ENCODE assay signal across 8 cellular contexts in the genomic region with DNA sequence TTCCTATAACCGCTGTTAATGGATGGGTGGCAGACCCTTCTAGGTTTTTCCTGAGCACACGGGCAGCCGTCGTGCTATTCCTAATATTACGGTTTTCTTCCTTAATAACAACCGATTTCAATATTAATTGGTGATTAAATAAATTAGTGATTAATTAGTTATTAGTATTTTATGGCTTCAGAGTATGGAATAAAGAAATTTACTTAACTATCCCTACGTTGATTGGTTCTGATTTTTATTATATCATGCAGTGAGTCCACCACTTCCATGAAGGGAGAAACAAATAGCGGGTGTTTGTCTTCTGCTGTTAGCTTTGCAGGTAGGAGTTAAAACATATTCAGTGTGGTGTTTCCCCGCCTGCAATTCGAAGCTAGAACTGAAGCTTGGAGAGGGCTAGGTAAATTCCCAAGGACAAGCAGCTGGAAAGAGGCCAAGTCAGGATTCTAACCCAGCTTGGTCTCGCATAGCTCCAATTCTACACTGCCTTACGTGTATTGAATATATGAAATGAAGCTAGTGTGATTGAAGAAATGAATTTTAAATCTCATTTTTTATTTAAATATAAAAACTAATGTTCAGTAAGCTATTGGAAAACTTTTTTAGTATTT. TPM values are rescaled to one million over a fixed set of nuclear protein-coding genes. Genes with fewer than 3 reads are reported as not detected.
DNase-seq lines count a peak whose midpoint lies in the region; ATAC-seq, FAIRE-seq and TF ChIP-seq lines count a peak whose summit lies in the region.

No MANE protein-coding gene starts in this region.

- no peaks in the 10 kb centered on the region for H3K9me3 ChIP-seq in liver (ENCODE audit: control insufficient read depth in 4 of 4, low read length in 3 of 4)

- H3K4me1 ChIP-seq in liver (ENCODE audit: control insufficient read depth in 4 of 4, insufficient read depth in 4 of 4, low read length in 3 of 4) = peaks cover 10 to 19% (median 15%) of the 10 kb centered on the region in 4 donors

- no peaks in the 10 kb centered on the region for H3K27me3 Mint-ChIP-seq in central memory CD8-positive, alpha-beta T cell

- peaks cover 38% of the 10 kb centered on the region for H3K4me1 Mint-ChIP-seq in central memory CD8-positive, alpha-beta T cell

- H3K27ac ChIP-seq in liver (ENCODE audit: low read depth in 1 of 2, low read length in 2 of 2) = peak overlapping the region; percentile 99

- WGBS in liver = 9% methylated on average over 12 of the region's 12 CpGs

- H3K9ac ChIP-seq in liver (ENCODE audit: low read depth in 1 of 2, low read length in 2 of 2) = peak overlapping the region; percentile 95 to 99

- H3K36me3 Mint-ChIP-seq in central memory CD8-positive, alpha-beta T cell (ENCODE audit: insufficient read depth) = peaks cover 18% of the 10 kb centered on the region

- FAIRE-seq in GM19239 (lab: Jason Lieb, UNC) = peak; percentile 18

- peak overlapping the region; percentile 71 to 99 (median 95) for H3K4me3 ChIP-seq in liver (ENCODE audit: low read depth in 1 of 3, low read length in 3 of 3)

- TF ChIP-seq RAD21 in liver (IDR thresholded peaks at IDR 0.05) = no peak

- no peak for DNase-seq in GM19239 (ENCODE audit: insufficient read length, low spot score)
- DNase-seq in NCI-H748 treated with DMSO at 0.1 percent for 48 hours (lab: John Stamatoyannopoulos, UW) = peak; percentile 3
- DNase-seq in central memory CD8-positive, alpha-beta T cell (ENCODE audit: low spot score in 2 of 2) = no peak
- DNase-seq in superior temporal gyrus (ENCODE audit: extremely low spot score) = peak; percentile 18
- no peak for DNase-seq in activated gamma-delta T cell (lab: John Stamatoyannopoulos, UW)
- no peak for DNase-seq in occipital lobe (lab: John Stamatoyannopoulos, UW)

- H3K27me3 ChIP-seq in liver (ENCODE audit: control insufficient read depth in 4 of 4, insufficient read depth in 4 of 4, low read length in 3 of 4) = no peaks in the 10 kb centered on the region

- no peak for TF ChIP-seq CTCF in liver (IDR thresholded peaks at IDR 0.05; ENCODE audit: low read depth, low read length, missing input control)

- no peaks in the 10 kb centered on the region for H3K9me3 Mint-ChIP-seq in central memory CD8-positive, alpha-beta T cell

- ATAC-seq in central memory CD8-positive, alpha-beta T cell (replicated peaks; ENCODE audit: extremely low read depth, poor library complexity, severe bottlenecking) = no peak
- no peak for ATAC-seq in GM18873 (IDR thresholded peaks at IDR 0.05; ENCODE audit: low FRiP score, unreplicated experiment)

- no peaks in the 10 kb centered on the region for H3K36me3 ChIP-seq in liver (ENCODE audit: control insufficient read depth in 4 of 4, insufficient read depth in 3 of 4, low read depth in 1 of 4, low read length in 3 of 4)

- H3K27ac Mint-ChIP-seq in central memory CD8-positive, alpha-beta T cell (ENCODE audit: low read depth) = peak overlapping the region; percentile 99

- peak overlapping the region; percentile 99 for H3K4me3 Mint-ChIP-seq in central memory CD8-positive, alpha-beta T cell

TF ChIP-seq in liver, 16 proteins besides CTCF, POLR2A, EP300 and RAD21:
- TF ChIP-seq TAF1 (conservative IDR thresholded peaks at IDR 0.05) (no peak), GABPA (IDR thresholded peaks at IDR 0.05 in 1 of 2, conservative IDR thresholded peaks at IDR 0.05 in 1 of 2) (no peak), YY1 (IDR thresholded peaks at IDR 0.05) (no peak), RXRA (IDR thresholded peaks at IDR 0.05) (no peak), FOXA2 (IDR thresholded peaks at IDR 0.05) (no peak), FOXA1 (IDR thresholded peaks at IDR 0.05) (no peak), EGR1 (IDR thresholded peaks at IDR 0.05; ENCODE audit: low read depth in 2 of 2) (no peak), NR2F2 (IDR thresholded peaks at IDR 0.05) (no peak)
- TF ChIP-seq, protein P1, sequence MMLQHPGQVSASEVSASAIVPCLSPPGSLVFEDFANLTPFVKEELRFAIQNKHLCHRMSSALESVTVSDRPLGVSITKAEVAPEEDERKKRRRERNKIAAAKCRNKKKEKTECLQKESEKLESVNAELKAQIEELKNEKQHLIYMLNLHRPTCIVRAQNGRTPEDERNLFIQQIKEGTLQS (IDR thresholded peaks at IDR 0.05) = no peak
- TF ChIP-seq, protein P2, sequence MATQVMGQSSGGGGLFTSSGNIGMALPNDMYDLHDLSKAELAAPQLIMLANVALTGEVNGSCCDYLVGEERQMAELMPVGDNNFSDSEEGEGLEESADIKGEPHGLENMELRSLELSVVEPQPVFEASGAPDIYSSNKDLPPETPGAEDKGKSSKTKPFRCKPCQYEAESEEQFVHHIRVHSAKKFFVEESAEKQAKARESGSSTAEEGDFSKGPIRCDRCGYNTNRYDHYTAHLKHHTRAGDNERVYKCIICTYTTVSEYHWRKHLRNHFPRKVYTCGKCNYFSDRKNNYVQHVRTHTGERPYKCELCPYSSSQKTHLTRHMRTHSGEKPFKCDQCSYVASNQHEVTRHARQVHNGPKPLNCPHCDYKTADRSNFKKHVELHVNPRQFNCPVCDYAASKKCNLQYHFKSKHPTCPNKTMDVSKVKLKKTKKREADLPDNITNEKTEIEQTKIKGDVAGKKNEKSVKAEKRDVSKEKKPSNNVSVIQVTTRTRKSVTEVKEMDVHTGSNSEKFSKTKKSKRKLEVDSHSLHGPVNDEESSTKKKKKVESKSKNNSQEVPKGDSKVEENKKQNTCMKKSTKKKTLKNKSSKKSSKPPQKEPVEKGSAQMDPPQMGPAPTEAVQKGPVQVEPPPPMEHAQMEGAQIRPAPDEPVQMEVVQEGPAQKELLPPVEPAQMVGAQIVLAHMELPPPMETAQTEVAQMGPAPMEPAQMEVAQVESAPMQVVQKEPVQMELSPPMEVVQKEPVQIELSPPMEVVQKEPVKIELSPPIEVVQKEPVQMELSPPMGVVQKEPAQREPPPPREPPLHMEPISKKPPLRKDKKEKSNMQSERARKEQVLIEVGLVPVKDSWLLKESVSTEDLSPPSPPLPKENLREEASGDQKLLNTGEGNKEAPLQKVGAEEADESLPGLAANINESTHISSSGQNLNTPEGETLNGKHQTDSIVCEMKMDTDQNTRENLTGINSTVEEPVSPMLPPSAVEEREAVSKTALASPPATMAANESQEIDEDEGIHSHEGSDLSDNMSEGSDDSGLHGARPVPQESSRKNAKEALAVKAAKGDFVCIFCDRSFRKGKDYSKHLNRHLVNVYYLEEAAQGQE (IDR thresholded peaks at IDR 0.05) = no peak
- TF ChIP-seq, protein P3, sequence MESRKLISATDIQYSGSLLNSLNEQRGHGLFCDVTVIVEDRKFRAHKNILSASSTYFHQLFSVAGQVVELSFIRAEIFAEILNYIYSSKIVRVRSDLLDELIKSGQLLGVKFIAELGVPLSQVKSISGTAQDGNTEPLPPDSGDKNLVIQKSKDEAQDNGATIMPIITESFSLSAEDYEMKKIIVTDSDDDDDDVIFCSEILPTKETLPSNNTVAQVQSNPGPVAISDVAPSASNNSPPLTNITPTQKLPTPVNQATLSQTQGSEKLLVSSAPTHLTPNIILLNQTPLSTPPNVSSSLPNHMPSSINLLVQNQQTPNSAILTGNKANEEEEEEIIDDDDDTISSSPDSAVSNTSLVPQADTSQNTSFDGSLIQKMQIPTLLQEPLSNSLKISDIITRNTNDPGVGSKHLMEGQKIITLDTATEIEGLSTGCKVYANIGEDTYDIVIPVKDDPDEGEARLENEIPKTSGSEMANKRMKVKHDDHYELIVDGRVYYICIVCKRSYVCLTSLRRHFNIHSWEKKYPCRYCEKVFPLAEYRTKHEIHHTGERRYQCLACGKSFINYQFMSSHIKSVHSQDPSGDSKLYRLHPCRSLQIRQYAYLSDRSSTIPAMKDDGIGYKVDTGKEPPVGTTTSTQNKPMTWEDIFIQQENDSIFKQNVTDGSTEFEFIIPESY (IDR thresholded peaks at IDR 0.05) = no peak

RNA-seq across cellular contexts. Expression of a gene that starts 0.9 kb away (rescaled TPM):
- total RNA-seq in liver (10 to 100 TPM; 11.5 to 14.2 TPM), occipital lobe (46.0 TPM)
- 1 to 10 TPM; 2.7 to 7.2 TPM for polyA plus RNA-seq in liver

Comparison
In these comparisons a context has a peak if more than half of its experiments do, and no peak if none do; other contexts are left out.
1. DNase-seq: peak in NCI-H748 treated with DMSO at 0.1 percent for 48 hours (single experiment) and superior temporal gyrus (single experiment); none in GM19239 (single experiment), central memory CD8-positive, alpha-beta T cell (0 of 2), activated gamma-delta T cell (single experiment) and occipital lobe (single experiment).